Comparison of ENCODE assay signal across 11 cellular contexts in genomic region chr1:164823486-164824279, GRCh38.
DNase-seq lines count a peak whose midpoint lies in the region; ATAC-seq, FAIRE-seq and TF ChIP-seq lines count a peak whose summit lies in the region.
"Had no signal": no experiment of that assay in that cellular context is flagged by ENCODE, and none has a peak within 500 bp of the region (broad histone marks: within the 10 kb centered on the region; RNA-seq: fewer than 3 reads in every experiment).

No MANE protein-coding gene starts in this region.

- H3K79me2 ChIP-seq in hepatocyte = no peaks in the 10 kb centered on the region
- H3K79me2 ChIP-seq in smooth muscle cell (ENCODE audit: low read depth) = no peaks in the 10 kb centered on the region

- H3K4me2 ChIP-seq in hepatocyte (no peak overlapping the region), smooth muscle cell (peak overlapping the region; percentile 57)

- H3K4me1 ChIP-seq in hepatocyte (ENCODE audit: insufficient read depth) (peaks cover 12% of the 10 kb centered on the region), smooth muscle cell (ENCODE audit: low read depth) (peaks cover 17% of the 10 kb centered on the region)

- TF ChIP-seq CTCF in chondrocyte (IDR thresholded peaks at IDR 0.05) (peak; percentile 44), hepatocyte (IDR thresholded peaks at IDR 0.05; ENCODE audit: poor library complexity) (no peak), smooth muscle cell (IDR thresholded peaks at IDR 0.05; ENCODE audit: borderline replicate concordance, insufficient read depth, poor library complexity, severe bottlenecking) (no peak)

- H3K4me1 Mint-ChIP-seq in chondrocyte (ENCODE audit: low read depth) (peaks cover 18% of the 10 kb centered on the region), immature natural killer cell (no peaks in the 10 kb centered on the region)
- H3K4me1 Mint-ChIP-seq: activated naive CD4-positive, alpha-beta T cell treated with anti-CD3 and anti-CD28 coated beads, Interleukin-2, amount 50 U/mL, for 24 hours; stimulated activated memory B cell treated with anti-CD40 and anti-IgM and Interleukin-4, amounts not matched to agents 10 μg/mL and 1 μg/mL and 100 μg/mL, for 72 hours had no signal

- DNase-seq in H4 (ENCODE audit: low spot score) = peak; percentile 43
- DNase-seq in chondrocyte (ENCODE audit: low spot score) = no peak
- peak; percentile 8 for DNase-seq in hepatocyte (ENCODE audit: low spot score)
- no peak for DNase-seq in smooth muscle cell (lab: John Stamatoyannopoulos, UW; ENCODE audit: unreplicated experiment)
- no peak for DNase-seq in NCI-H446 (lab: John Stamatoyannopoulos, UW)
- DNase-seq in frontal cortex (ENCODE audit: low spot score in 2 of 2) = no peak
- DNase-seq in immature natural killer cell = no peak

- no peaks in the 10 kb centered on the region for H3K9me2 ChIP-seq in hepatocyte (replicated peaks; ENCODE audit: insufficient read depth)

- no peak overlapping the region for H3K9ac ChIP-seq in smooth muscle cell (ENCODE audit: low read depth)

- no peak overlapping the region for H3K27ac Mint-ChIP-seq in chondrocyte (ENCODE audit: unreplicated experiment)
- H3K27ac Mint-ChIP-seq in immature natural killer cell = no peak overlapping the region
- H3K27ac Mint-ChIP-seq: activated naive CD4-positive, alpha-beta T cell treated with anti-CD3 and anti-CD28 coated beads, Interleukin-2, amount 50 U/mL, for 24 hours; stimulated activated memory B cell treated with anti-CD40 and anti-IgM and Interleukin-4, amounts not matched to agents 10 μg/mL and 1 μg/mL and 100 μg/mL, for 72 hours had no signal

- no peaks in the 10 kb centered on the region for H3F3A ChIP-seq in smooth muscle cell (ENCODE audit: low read depth)

- 52% methylated on average over 5 of the region's 5 CpGs for WGBS in hepatocyte (ENCODE audit: low lambda C conversion rate, missing lambda C conversion rate)
- 47% methylated on average over 5 of the region's 5 CpGs for WGBS in smooth muscle cell (ENCODE audit: low lambda C conversion rate)

- H3K4me3 Mint-ChIP-seq in chondrocyte (ENCODE audit: unreplicated experiment) (no peak overlapping the region), immature natural killer cell (no peak overlapping the region)
- H3K4me3 Mint-ChIP-seq: activated naive CD4-positive, alpha-beta T cell treated with anti-CD3 and anti-CD28 coated beads, Interleukin-2, amount 50 U/mL, for 24 hours; stimulated activated memory B cell treated with anti-CD40 and anti-IgM and Interleukin-4, amounts not matched to agents 10 μg/mL and 1 μg/mL and 100 μg/mL, for 72 hours had no signal

- H3K36me3 ChIP-seq in hepatocyte (replicated peaks; ENCODE audit: insufficient read depth, low read depth) (no peaks in the 10 kb centered on the region), smooth muscle cell (ENCODE audit: low read depth) (peaks cover 4% of the 10 kb centered on the region)
- H3K36me3 ChIP-seq: neutrophil had no signal

- no peak for ATAC-seq in HG02970 (IDR thresholded peaks at IDR 0.05; ENCODE audit: low FRiP score, unreplicated experiment)
- ATAC-seq: stimulated activated memory B cell treated with anti-CD40 and anti-IgM and Interleukin-4, amounts not matched to agents 10 μg/mL and 1 μg/mL and 100 μg/mL, for 72 hours had no signal

- peaks cover 10% of the 10 kb centered on the region for H3K36me3 Mint-ChIP-seq in chondrocyte (ENCODE audit: low read depth)
- no peaks in the 10 kb centered on the region for H3K36me3 Mint-ChIP-seq in immature natural killer cell
- H3K36me3 Mint-ChIP-seq: activated naive CD4-positive, alpha-beta T cell treated with anti-CD3 and anti-CD28 coated beads, Interleukin-2, amount 50 U/mL, for 24 hours; stimulated activated memory B cell treated with anti-CD40 and anti-IgM and Interleukin-4, amounts not matched to agents 10 μg/mL and 1 μg/mL and 100 μg/mL, for 72 hours had no signal

- H3K27me3 ChIP-seq in hepatocyte (no peaks in the 10 kb centered on the region), smooth muscle cell (ENCODE audit: low read depth) (no peaks in the 10 kb centered on the region)
- H3K27me3 ChIP-seq: neutrophil had no signal

- H3K9me3 ChIP-seq in hepatocyte (ENCODE audit: low read depth) = no peaks in the 10 kb centered on the region
- no peaks in the 10 kb centered on the region for H3K9me3 ChIP-seq in smooth muscle cell (replicated peaks; ENCODE audit: low read depth)
- H3K9me3 ChIP-seq: neutrophil had no signal

- H3K27me3 Mint-ChIP-seq in chondrocyte (ENCODE audit: low read depth) (no peaks in the 10 kb centered on the region), immature natural killer cell (ENCODE audit: low read depth in 3 of 3) (peaks cover 2 to 4% (median 2%) of the 10 kb centered on the region in 3 donors)
- H3K27me3 Mint-ChIP-seq: activated naive CD4-positive, alpha-beta T cell treated with anti-CD3 and anti-CD28 coated beads, Interleukin-2, amount 50 U/mL, for 24 hours; stimulated activated memory B cell treated with anti-CD40 and anti-IgM and Interleukin-4, amounts not matched to agents 10 μg/mL and 1 μg/mL and 100 μg/mL, for 72 hours had no signal

- H3K27ac ChIP-seq in hepatocyte (peak overlapping the region; percentile 50), smooth muscle cell (ENCODE audit: low read depth) (no peak overlapping the region)
- H3K27ac ChIP-seq: neutrophil had no signal

- no peaks in the 10 kb centered on the region for H3K9me3 Mint-ChIP-seq in chondrocyte (ENCODE audit: low read depth)
- peaks cover 0 to 6% (median 0%) of the 10 kb centered on the region in 6 donors for H3K9me3 Mint-ChIP-seq in immature natural killer cell
- H3K9me3 Mint-ChIP-seq: activated naive CD4-positive, alpha-beta T cell treated with anti-CD3 and anti-CD28 coated beads, Interleukin-2, amount 50 U/mL, for 24 hours; stimulated activated memory B cell treated with anti-CD40 and anti-IgM and Interleukin-4, amounts not matched to agents 10 μg/mL and 1 μg/mL and 100 μg/mL, for 72 hours had no signal

- H3K4me3 ChIP-seq in hepatocyte (no peak overlapping the region), smooth muscle cell (no peak overlapping the region)

- no peak for FAIRE-seq in frontal cortex (lab: Jason Lieb, UNC)

- H2AFZ ChIP-seq in hepatocyte (no peak overlapping the region), smooth muscle cell (ENCODE audit: low read depth) (no peak overlapping the region)

- H4K20me1 ChIP-seq in hepatocyte (ENCODE audit: insufficient read depth, poor library complexity, severe bottlenecking) = peaks cover 4% of the 10 kb centered on the region
- H4K20me1 ChIP-seq in smooth muscle cell (ENCODE audit: low read depth) = peaks cover under 1% of the 10 kb centered on the region

Comparison
In these comparisons a context has a peak if more than half of its experiments do, and no peak if none do; other contexts are left out.
1. DNase-seq: peak in H4 (single experiment) and hepatocyte (single experiment); none in chondrocyte (single experiment), smooth muscle cell (single experiment), NCI-H446 (0 of 2), frontal cortex (0 of 2) and immature natural killer cell (0 of 3).